ENCODE assay signal across 10 cellular contexts in genomic region chr2:232926448-232927040, GRCh38. TPM values are rescaled to one million over a fixed set of nuclear protein-coding genes. Genes with fewer than 3 reads are reported as not detected.
DNase-seq lines count a peak whose midpoint lies in the region; ATAC-seq and TF ChIP-seq lines count a peak whose summit lies in the region.
"Had no signal": no experiment of that assay in that cellular context is flagged by ENCODE, and none has a peak within 500 bp of the region (broad histone marks: within the 10 kb centered on the region; RNA-seq: fewer than 3 reads in every experiment).

No MANE protein-coding gene starts in this region.

- H3K9me3 ChIP-seq in CD4-positive, alpha-beta memory T cell (ENCODE audit: control insufficient read depth in 1 of 2, low read length in 2 of 2): no peaks in the 10 kb centered on the region

- peak overlapping the region in 7 of 8 donors; percentile 19 to 79 (median 62) for H3K4me3 Mint-ChIP-seq in CD4-positive, alpha-beta memory T cell
- H3K4me3 Mint-ChIP-seq in central memory CD8-positive, alpha-beta T cell: peak overlapping the region; percentile 61
- H3K4me3 Mint-ChIP-seq in nephron progenitor cell: peak overlapping the region; percentile 79

- no peak overlapping the region for H3K4me3 ChIP-seq in CD4-positive, alpha-beta memory T cell (ENCODE audit: low read length in 2 of 2)

- POLR2A ChIA-PET in CD4-positive, alpha-beta memory T cell (lab: Charles Lee; ENCODE audit: partially characterized antibody): no interaction called here

- H3K4me1 ChIP-seq in CD4-positive, alpha-beta memory T cell (ENCODE audit: insufficient read depth, low read length): peaks cover 5% of the 10 kb centered on the region

- intact Hi-C loops in CD4-positive, alpha-beta memory T cell (cut with micrococcal nuclease): no loop called here

- H3K4me1 Mint-ChIP-seq in CD4-positive, alpha-beta memory T cell: peaks cover 2 to 23% (median 13%) of the 10 kb centered on the region in 4 donors
- peaks cover 6% of the 10 kb centered on the region for H3K4me1 Mint-ChIP-seq in central memory CD8-positive, alpha-beta T cell
- H3K4me1 Mint-ChIP-seq in nephron progenitor cell: peaks cover 15% of the 10 kb centered on the region

- H3K27me3 ChIP-seq in CD4-positive, alpha-beta memory T cell (ENCODE audit: insufficient read depth, low read length): no peaks in the 10 kb centered on the region

- DNase-seq in CD4-positive, alpha-beta memory T cell: no peak
- DNase-seq in NCI-H2227 treated with DMSO at 0.1 percent for 48 hours (lab: John Stamatoyannopoulos, UW): peak; percentile 34
- no peak for DNase-seq in central memory CD8-positive, alpha-beta T cell (ENCODE audit: low spot score in 2 of 2)
- DNase-seq in nephron progenitor cell: peak; percentile 16
- no peak for DNase-seq in C1 segment of cervical spinal cord (lab: John Stamatoyannopoulos, UW)
- no peak for DNase-seq in omental fat pad (ENCODE audit: low spot score)
- no peak for DNase-seq in activated CD8-positive, alpha-beta memory T cell treated with anti-CD3 and anti-CD28 coated beads for 24 hours
- DNase-seq in D341Med (ENCODE audit: low spot score): no peak
- DNase-seq: DMS79 treated with DMSO at 0.1 percent for 48 hours had no signal

- H3K27ac ChIP-seq in CD4-positive, alpha-beta memory T cell (ENCODE audit: low read depth, low read length): no peak overlapping the region

- no peaks in the 10 kb centered on the region for H3K36me3 Mint-ChIP-seq in CD4-positive, alpha-beta memory T cell
- no peaks in the 10 kb centered on the region for H3K36me3 Mint-ChIP-seq in central memory CD8-positive, alpha-beta T cell (ENCODE audit: insufficient read depth)
- H3K36me3 Mint-ChIP-seq in nephron progenitor cell (ENCODE audit: low read depth): no peaks in the 10 kb centered on the region

- H3K9me3 Mint-ChIP-seq in CD4-positive, alpha-beta memory T cell: peaks cover 0 to 5% (median 0%) of the 10 kb centered on the region in 8 donors
- no peaks in the 10 kb centered on the region for H3K9me3 Mint-ChIP-seq in central memory CD8-positive, alpha-beta T cell
- peaks cover 17% of the 10 kb centered on the region for H3K9me3 Mint-ChIP-seq in nephron progenitor cell

- TF ChIP-seq CTCF in nephron progenitor cell (IDR thresholded peaks at IDR 0.05) (no peak), omental fat pad (IDR thresholded peaks at IDR 0.05) (no peak)

- CTCF ChIA-PET in CD4-positive, alpha-beta memory T cell (lab: Charles Lee; ENCODE audit: partially characterized antibody): no interaction called here

- no peaks in the 10 kb centered on the region for H3K36me3 ChIP-seq in CD4-positive, alpha-beta memory T cell (ENCODE audit: insufficient read depth, low read length)

- peaks cover 42 to 52% of the 10 kb centered on the region in 2 donors for H3K27me3 Mint-ChIP-seq in CD4-positive, alpha-beta memory T cell
- H3K27me3 Mint-ChIP-seq in central memory CD8-positive, alpha-beta T cell: peaks cover 61% of the 10 kb centered on the region
- H3K27me3 Mint-ChIP-seq in nephron progenitor cell (ENCODE audit: low read depth, poor library complexity): peaks cover 89% of the 10 kb centered on the region

- no peak for ATAC-seq in central memory CD8-positive, alpha-beta T cell (replicated peaks; ENCODE audit: extremely low read depth, poor library complexity, severe bottlenecking)
- ATAC-seq in omental fat pad (ENCODE audit: low FRiP score): no peak
- ATAC-seq: HepG2 had no signal

- H3K27ac Mint-ChIP-seq in CD4-positive, alpha-beta memory T cell: no peak overlapping the region
- no peak overlapping the region for H3K27ac Mint-ChIP-seq in central memory CD8-positive, alpha-beta T cell (ENCODE audit: low read depth)
- no peak overlapping the region for H3K27ac Mint-ChIP-seq in nephron progenitor cell

RNA-seq across cellular contexts. Expression of gene SNORC, which starts 56.5 kb away (rescaled TPM):
- 1 to 10 TPM; 1.4 to 1.5 TPM for total RNA-seq in CD4-positive, alpha-beta memory T cell
- polyA plus RNA-seq in CD4-positive, alpha-beta memory T cell: under 1 TPM in 1 of 2 donors, not detected in 1; 0.14 TPM
- total RNA-seq in omental fat pad: under 1 TPM; 0.24 to 0.79 (median 0.40) TPM

Comparison
In these comparisons a context has a peak if more than half of its experiments do, and no peak if none do; other contexts are left out.
1. DNase-seq: peak in NCI-H2227 treated with DMSO at 0.1 percent for 48 hours (single experiment) and nephron progenitor cell (single experiment); none in CD4-positive, alpha-beta memory T cell (0 of 5), central memory CD8-positive, alpha-beta T cell (0 of 2), C1 segment of cervical spinal cord (0 of 14), omental fat pad (single experiment), activated CD8-positive, alpha-beta memory T cell treated with anti-CD3 and anti-CD28 coated beads for 24 hours (single experiment) and D341Med (single experiment).
2. Peak in every context shown above with its lines, with median percentiles within 50 percentile points of each other: H3K4me3 Mint-ChIP-seq.